26 cellular contexts compared by ENCODE assay signal in the genomic region with DNA sequence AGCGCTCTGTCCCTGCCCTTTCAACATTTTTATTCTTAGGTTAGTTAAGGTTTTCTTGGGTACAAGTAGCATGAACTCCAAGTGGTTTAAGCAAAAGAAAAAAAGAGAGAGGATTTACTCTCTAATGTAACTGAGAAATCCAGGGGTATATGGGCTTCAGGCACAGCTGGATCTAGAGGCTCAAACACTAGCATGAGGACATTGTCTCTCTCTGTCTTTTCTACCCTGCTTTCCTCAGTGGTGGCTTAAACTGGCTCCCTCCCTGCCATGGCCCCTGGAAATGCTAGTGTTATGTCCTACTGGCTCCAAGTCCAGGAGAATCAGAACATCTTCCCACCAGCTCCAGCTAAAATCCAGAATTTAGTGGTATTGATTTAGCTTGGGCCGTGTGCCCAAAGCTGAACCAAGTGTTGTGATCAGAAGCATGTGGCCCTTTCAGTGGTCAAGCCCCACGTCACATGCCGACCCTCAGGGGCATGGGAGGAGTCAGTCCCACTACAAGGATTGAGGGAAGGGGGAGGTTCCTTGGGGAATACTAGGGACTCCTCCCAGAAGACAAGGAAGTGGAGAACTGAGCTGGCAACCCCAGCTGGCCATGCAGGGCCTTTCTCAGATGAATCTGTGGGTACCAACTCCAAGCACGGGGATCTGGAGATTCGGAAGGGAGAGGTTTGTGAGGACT. TPM values are rescaled to one million over a fixed set of nuclear protein-coding genes. Genes with fewer than 3 reads are reported as not detected.
"Had no signal": no experiment of that assay in that cellular context is flagged by ENCODE, and none has a peak within 500 bp of the region (broad histone marks: within the 10 kb centered on the region; RNA-seq: fewer than 3 reads in every experiment).

No MANE protein-coding gene starts in this region.

- H3K36me3 ChIP-seq: gastroesophageal sphincter, heart left ventricle, pancreas, stomach, thyroid gland, vagina had no signal

- H3K4me3 Mint-ChIP-seq: effector memory CD8-positive, alpha-beta T cell; memory B cell; mesothelial cell of epicardium; naive B cell; natural killer cell treated with Interleukin-12 subunit alpha and Interleukin-12 subunit beta and Interleukin-15 and Interleukin-18, amount 100 ng/mL, for 72 hours had no signal

- H3K4me1 Mint-ChIP-seq: memory B cell had no signal

- H3K36me3 Mint-ChIP-seq: memory B cell; mesothelial cell of epicardium; naive B cell; natural killer cell treated with Interleukin-12 subunit alpha and Interleukin-12 subunit beta and Interleukin-15 and Interleukin-18, amount 100 ng/mL, for 72 hours had no signal

- H3K4me2 ChIP-seq: hepatocyte, smooth muscle cell had no signal

- H2AFZ ChIP-seq: hepatocyte had no signal

- H3K27ac ChIP-seq: gastroesophageal sphincter, heart left ventricle, hepatocyte, pancreas, stomach, thyroid gland, vagina had no signal

- H3K9me3 Mint-ChIP-seq: effector memory CD8-positive, alpha-beta T cell; memory B cell; mesothelial cell of epicardium; naive B cell; natural killer cell treated with Interleukin-12 subunit alpha and Interleukin-12 subunit beta and Interleukin-15 and Interleukin-18, amount 100 ng/mL, for 72 hours had no signal

- H3K4me3 ChIP-seq: gastroesophageal sphincter, heart left ventricle, hepatocyte, lung, mucosa of descending colon, pancreas, smooth muscle cell, stomach, thyroid gland, vagina had no signal

- H3K9me3 ChIP-seq: gastroesophageal sphincter, heart left ventricle, mucosa of descending colon, pancreas, stomach, thyroid gland, vagina had no signal

- H3K27me3 ChIP-seq: gastroesophageal sphincter, heart left ventricle, hepatocyte, pancreas, stomach, thyroid gland, vagina had no signal

- DNase-seq: cortex of kidney; effector memory CD8-positive, alpha-beta T cell; foreskin fibroblast; naive B cell; occipital lobe; pancreas; stimulated activated CD4-positive, alpha-beta T cell treated with anti-CD3 and anti-CD28 coated beads, Interleukin-12 subunit alpha, Interleukin-12 subunit beta, amount 100 ng/mL, for 4 hours; stimulated activated CD4-positive, alpha-beta T cell treated with anti-CD3 and anti-CD28 coated beads, Interleukin-1b, Interleukin-23, amount 100 ng/mL, for 48 hours; stimulated activated CD4-positive, alpha-beta T cell treated with anti-CD3 and anti-CD28 coated beads, Interleukin-4, amount 100 ng/mL, for 1 hour; stimulated activated CD8-positive, alpha-beta memory T cell treated with anti-CD3 and anti-CD28 coated beads, Interleukin-4, amount 100 ng/mL, for 48 hours; stimulated activated naive CD4-positive, alpha-beta T cell treated with Interleukin-2 at 50 U/mL for 16 hours; stomach; thyroid gland; trophoblast cell had no signal

- H3K27ac Mint-ChIP-seq: effector memory CD8-positive, alpha-beta T cell; memory B cell; mesothelial cell of epicardium; natural killer cell treated with Interleukin-12 subunit alpha and Interleukin-12 subunit beta and Interleukin-15 and Interleukin-18, amount 100 ng/mL, for 72 hours had no signal

- ATAC-seq: effector memory CD8-positive, alpha-beta T cell; gastroesophageal sphincter; heart left ventricle; left lobe of liver; mucosa of descending colon; natural killer cell treated with Interleukin-12 subunit alpha and Interleukin-12 subunit beta and Interleukin-15 and Interleukin-18, amount 100 ng/mL, for 72 hours; pancreas; sciatic nerve had no signal

- H3K79me2 ChIP-seq: hepatocyte had no signal

- H3K4me1 ChIP-seq: pancreas, thyroid gland had no signal

RNA-seq across cellular contexts. Expression of gene LINGO1, which starts 58.0 kb away (rescaled TPM):
- total RNA-seq: natural killer cell treated with Interleukin-12 subunit alpha and Interleukin-12 subunit beta and Interleukin-15 and Interleukin-18, amount 100 ng/mL, for 72 hours had no signal
